ENCODE assay signal across 26 cellular contexts in the genomic region with DNA sequence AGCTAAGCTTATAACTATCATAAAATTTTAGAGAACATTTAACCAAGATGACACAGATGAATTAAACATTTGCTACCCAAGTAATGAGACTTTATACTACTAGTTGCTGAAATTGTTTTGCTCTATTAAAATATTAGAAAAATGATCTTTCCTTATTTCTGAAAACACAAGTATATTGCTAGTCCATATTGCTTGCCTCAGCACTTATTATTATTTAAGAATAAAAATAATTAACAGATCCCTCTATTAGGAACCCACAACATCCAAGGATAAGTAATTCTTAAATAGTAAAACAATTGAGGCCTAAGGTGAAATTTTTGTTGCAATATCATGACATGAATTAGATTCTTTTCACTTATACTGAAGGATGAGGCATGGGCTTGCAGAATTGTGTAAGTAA.
"Had no signal": no experiment of that assay in that cellular context is flagged by ENCODE, and none has a peak within 500 bp of the region (broad histone marks: within the 10 kb centered on the region; RNA-seq: fewer than 3 reads in every experiment).

No MANE protein-coding gene starts in this region.

- H3K4me3 Mint-ChIP-seq: activated B cell treated with CpG ODN at 0.5 μM for 24 hours; activated naive CD4-positive, alpha-beta T cell treated with anti-CD3 and anti-CD28 coated beads, Interleukin-2, amount 10 ng/mL, durations not matched to agents 7 days and 5 days; activated T-helper 1 cell treated with anti-CD3 and anti-CD28 coated beads, Interleukin-12 subunit alpha, Interleukin-12 subunit beta, Interleukin-2, Interleukin-4 antibody, amounts not matched to agents 30 ng/mL and 10 ng/mL and 1 ng/mL, durations not matched to agents 14 hours and 24 hours and 36 hours; central memory CD8-positive, alpha-beta T cell; dendritic cell treated with granulocyte-macrophage colony-stimulating factor and Interleukin-4, amounts not matched to agents 40 ng/mL and 50 ng/mL, for 4 days; mesothelial cell of epicardium; naive B cell; neural crest cell; T-helper 2 cell treated with Interferon-gamma antibody and Interleukin-4, amounts not matched to agents 5 μg/mL and 100 μg/mL, for 36 hours had no signal

- H3K27me3 ChIP-seq: gastroesophageal sphincter, hepatocyte, spleen, testis, transverse colon had no signal

- H3K36me3 Mint-ChIP-seq: activated naive CD4-positive, alpha-beta T cell treated with anti-CD3 and anti-CD28 coated beads, Interleukin-2, amount 10 ng/mL, durations not matched to agents 7 days and 5 days; mesothelial cell of epicardium; naive B cell had no signal

- H3K27ac ChIP-seq: gastroesophageal sphincter, hepatocyte, parathyroid adenoma, psoas muscle, spleen, testis, transverse colon had no signal

- H3K27ac Mint-ChIP-seq: activated B cell treated with CpG ODN at 0.5 μM for 24 hours; activated naive CD4-positive, alpha-beta T cell treated with anti-CD3 and anti-CD28 coated beads, Interleukin-2, amount 10 ng/mL, durations not matched to agents 7 days and 5 days; activated T-helper 1 cell treated with anti-CD3 and anti-CD28 coated beads, Interleukin-12 subunit alpha, Interleukin-12 subunit beta, Interleukin-2, Interleukin-4 antibody, amounts not matched to agents 30 ng/mL and 10 ng/mL and 1 ng/mL, durations not matched to agents 14 hours and 24 hours and 36 hours; dendritic cell treated with granulocyte-macrophage colony-stimulating factor and Interleukin-4, amounts not matched to agents 40 ng/mL and 50 ng/mL, for 4 days; mesothelial cell of epicardium; naive B cell; T-helper 2 cell treated with Interferon-gamma antibody and Interleukin-4, amounts not matched to agents 5 μg/mL and 100 μg/mL, for 36 hours had no signal

- ATAC-seq: gastroesophageal sphincter, psoas muscle had no signal

- H3K27me3 Mint-ChIP-seq: dendritic cell treated with granulocyte-macrophage colony-stimulating factor and Interleukin-4, amounts not matched to agents 40 ng/mL and 50 ng/mL, for 4 days; naive B cell had no signal

- FAIRE-seq: bronchial epithelial cell, endometrium, kidney had no signal

- H3K9me3 ChIP-seq: gastroesophageal sphincter, psoas muscle, spleen, testis, transverse colon had no signal

- DNase-seq: activated B cell treated with CpG ODN at 0.5 μM for 24 hours; activated CD4-positive, alpha-beta T cell treated with anti-CD3 and anti-CD28 coated beads, Interleukin-2, amount 50 U/mL, for 1 hour; activated effector memory CD4-positive, alpha-beta T cell treated with anti-CD3 and anti-CD28 coated beads, Interleukin-2, amount 50 U/mL, for 16 hours; activated naive CD4-positive, alpha-beta T cell treated with anti-CD3 and anti-CD28 coated beads, Interleukin-2, amount 10 ng/mL, durations not matched to agents 7 days and 5 days; activated T-cell treated with anti-CD3 and anti-CD28 coated beads for 4 hours; amniotic stem cell; kidney; left colon; naive B cell; nucleus accumbens; psoas muscle; spleen; stimulated activated naive CD8-positive, alpha-beta T cell treated with anti-CD3 and anti-CD28 coated beads, Interleukin-15, Interleukin-2, amounts not matched to agents 100 U/mL and 50 U/mL, for 24 hours; testis; transverse colon had no signal

- H3K4me3 ChIP-seq: gastroesophageal sphincter, hepatocyte, psoas muscle, spleen, testis, transverse colon had no signal

- H3K4me1 ChIP-seq: gastroesophageal sphincter, parathyroid adenoma, psoas muscle, spleen, testis, transverse colon had no signal

- H3K9me3 Mint-ChIP-seq: activated B cell treated with CpG ODN at 0.5 μM for 24 hours; activated naive CD4-positive, alpha-beta T cell treated with anti-CD3 and anti-CD28 coated beads, Interleukin-2, amount 10 ng/mL, durations not matched to agents 7 days and 5 days; central memory CD8-positive, alpha-beta T cell; dendritic cell treated with granulocyte-macrophage colony-stimulating factor and Interleukin-4, amounts not matched to agents 40 ng/mL and 50 ng/mL, for 4 days; mesothelial cell of epicardium; naive B cell; neural crest cell; T-helper 2 cell treated with Interferon-gamma antibody and Interleukin-4, amounts not matched to agents 5 μg/mL and 100 μg/mL, for 36 hours had no signal

- H3K4me1 Mint-ChIP-seq: activated B cell treated with CpG ODN at 0.5 μM for 24 hours, naive B cell had no signal

- H3K36me3 ChIP-seq: gastroesophageal sphincter, spleen, transverse colon had no signal
